Comparison of ENCODE assay signal across 23 cellular contexts in genomic region chr16:74505011-74505410, GRCh38.
DNase-seq lines count a peak whose midpoint lies in the region; ATAC-seq and TF ChIP-seq lines count a peak whose summit lies in the region.
"Had no signal": no experiment of that assay in that cellular context is flagged by ENCODE, and none has a peak within 500 bp of the region (broad histone marks: within the 10 kb centered on the region; RNA-seq: fewer than 3 reads in every experiment).

No MANE protein-coding gene starts in this region.

- no peak overlapping the region for H3K27ac ChIP-seq in CD4-positive, alpha-beta memory T cell (ENCODE audit: low read depth, low read length)
- H3K27ac ChIP-seq in dorsolateral prefrontal cortex, result peak overlapping the region in 37 of 59 donors; percentile 10 to 98 (median 55)
- H3K27ac ChIP-seq in gastroesophageal sphincter, result no peak overlapping the region
- no peak overlapping the region for H3K27ac ChIP-seq in CD8-positive, alpha-beta T cell (ENCODE audit: low read depth, low read length)
- H3K27ac ChIP-seq: A549 had no signal

- H3K4me1 Mint-ChIP-seq in CD4-positive, alpha-beta memory T cell, result peaks cover 20 to 33% (median 26%) of the 10 kb centered on the region in 4 donors
- H3K4me1 Mint-ChIP-seq in nephron progenitor cell, result peaks cover 35% of the 10 kb centered on the region
- peaks cover 31% of the 10 kb centered on the region for H3K4me1 Mint-ChIP-seq in CD8-positive, alpha-beta T cell (ENCODE audit: low read depth)
- H3K4me1 Mint-ChIP-seq: GM23338 had no signal

- H3K9me3 ChIP-seq in CD4-positive, alpha-beta memory T cell (ENCODE audit: control insufficient read depth in 1 of 2, low read length in 2 of 2), result no peaks in the 10 kb centered on the region
- no peaks in the 10 kb centered on the region for H3K9me3 ChIP-seq in gastroesophageal sphincter
- no peaks in the 10 kb centered on the region for H3K9me3 ChIP-seq in CD8-positive, alpha-beta T cell (ENCODE audit: low read length)
- H3K9me3 ChIP-seq: A549, HAP-1, SK-N-SH had no signal

- TF ChIP-seq EP300 in gastroesophageal sphincter (IDR thresholded peaks at IDR 0.05), result no peak

- peaks cover 38 to 55% of the 10 kb centered on the region in 2 donors for H3K36me3 Mint-ChIP-seq in CD4-positive, alpha-beta memory T cell
- peaks cover 47% of the 10 kb centered on the region for H3K36me3 Mint-ChIP-seq in nephron progenitor cell (ENCODE audit: low read depth)
- peaks cover 63% of the 10 kb centered on the region for H3K36me3 Mint-ChIP-seq in CD8-positive, alpha-beta T cell

- no peak overlapping the region for H3K4me3 Mint-ChIP-seq in CD4-positive, alpha-beta memory T cell
- H3K4me3 Mint-ChIP-seq in nephron progenitor cell, result no peak overlapping the region
- H3K4me3 Mint-ChIP-seq in CD8-positive, alpha-beta T cell, result no peak overlapping the region
- H3K4me3 Mint-ChIP-seq: GM23338 had no signal

- POLR2A ChIA-PET in CD4-positive, alpha-beta memory T cell (lab: Charles Lee; ENCODE audit: partially characterized antibody), result interaction anchor here (0.6 to 1.2 kb wide), 2 partner anchors 45 to 97 kb away, joined by 3 read pairs; no protein-coding TSS in a partner anchor
- POLR2A ChIA-PET in CD8-positive, alpha-beta T cell (lab: Charles Lee), result no interaction called here

- peak overlapping the region in 4 of 7 donors; percentile 35 to 55 (median 48) for H3K27ac Mint-ChIP-seq in CD4-positive, alpha-beta memory T cell
- H3K27ac Mint-ChIP-seq in nephron progenitor cell, result peak overlapping the region; percentile 44
- H3K27ac Mint-ChIP-seq in CD8-positive, alpha-beta T cell, result no peak overlapping the region
- H3K27ac Mint-ChIP-seq: GM23338 had no signal

- no peak for TF ChIP-seq CTCF in dorsolateral prefrontal cortex (IDR thresholded peaks at IDR 0.05 in 54 of 56, conservative IDR thresholded peaks at IDR 0.05 in 2 of 56; ENCODE audit: low read depth in 1 of 56, partially characterized antibody in 56 of 56)
- no peak for TF ChIP-seq CTCF in nephron progenitor cell (IDR thresholded peaks at IDR 0.05)
- no peak for TF ChIP-seq CTCF in gastroesophageal sphincter (IDR thresholded peaks at IDR 0.05)
- no peak for TF ChIP-seq CTCF in CD8-positive, alpha-beta T cell (IDR thresholded peaks at IDR 0.05)

- no peaks in the 10 kb centered on the region for H3K27me3 ChIP-seq in CD4-positive, alpha-beta memory T cell (ENCODE audit: insufficient read depth, low read length)
- no peaks in the 10 kb centered on the region for H3K27me3 ChIP-seq in dorsolateral prefrontal cortex
- H3K27me3 ChIP-seq in gastroesophageal sphincter, result no peaks in the 10 kb centered on the region
- H3K27me3 ChIP-seq in CD8-positive, alpha-beta T cell (ENCODE audit: insufficient read depth, low read length), result no peaks in the 10 kb centered on the region

- H3K36me3 ChIP-seq in CD4-positive, alpha-beta memory T cell (ENCODE audit: insufficient read depth, low read length), result peaks cover 15% of the 10 kb centered on the region
- H3K36me3 ChIP-seq in gastroesophageal sphincter, result peaks cover 0 to 41% of the 10 kb centered on the region in 2 donors
- H3K36me3 ChIP-seq in CD8-positive, alpha-beta T cell (ENCODE audit: insufficient read depth, low read length), result peaks cover 30% of the 10 kb centered on the region

- CTCF ChIA-PET in CD4-positive, alpha-beta memory T cell (lab: Charles Lee; ENCODE audit: partially characterized antibody), result interaction anchor here (1.4 kb wide), 2 partner anchors 12 to 30 kb away, joined by 3 read pairs; no protein-coding TSS in a partner anchor
- CTCF ChIA-PET in CD8-positive, alpha-beta T cell (lab: Charles Lee), result no interaction called here

- H3K4me1 ChIP-seq in CD4-positive, alpha-beta memory T cell (ENCODE audit: insufficient read depth, low read length), result peaks cover 4% of the 10 kb centered on the region
- no peaks in the 10 kb centered on the region for H3K4me1 ChIP-seq in gastroesophageal sphincter
- H3K4me1 ChIP-seq in CD8-positive, alpha-beta T cell (ENCODE audit: insufficient read depth, low read length), result no peaks in the 10 kb centered on the region
- H3K4me1 ChIP-seq: A549 had no signal

- no peak for DNase-seq in CD4-positive, alpha-beta memory T cell
- DNase-seq in SK-MEL-5 (ENCODE audit: low read depth, low spot score), result peak; percentile 2
- DNase-seq in dorsolateral prefrontal cortex, result no peak
- DNase-seq in nephron progenitor cell, result no peak
- no peak for DNase-seq in T-helper 9 cell
- DNase-seq in NCI-H2107 treated with DMSO at 0.1 percent for 48 hours (lab: John Stamatoyannopoulos, UW; ENCODE audit: unreplicated experiment), result no peak
- no peak for DNase-seq in CD8-positive, alpha-beta T cell
- DNase-seq: C1 segment of cervical spinal cord, Calu3, DND-41, Karpas-422, NCI-H1092, NCI-H1436, NCI-H187, NCI-H524, NCI-H774, SIG-M5, SK-N-SH, SW 1271 had no signal

- no peak overlapping the region for H3K4me3 ChIP-seq in CD4-positive, alpha-beta memory T cell (ENCODE audit: low read length in 2 of 2)
- H3K4me3 ChIP-seq in dorsolateral prefrontal cortex, result no peak overlapping the region
- H3K4me3 ChIP-seq in gastroesophageal sphincter, result no peak overlapping the region
- no peak overlapping the region for H3K4me3 ChIP-seq in CD8-positive, alpha-beta T cell (ENCODE audit: low read depth, low read length)
- H3K4me3 ChIP-seq: A549, GM23338, HAP-1 had no signal

- no peaks in the 10 kb centered on the region for H3K9me3 Mint-ChIP-seq in CD4-positive, alpha-beta memory T cell
- H3K9me3 Mint-ChIP-seq in nephron progenitor cell, result no peaks in the 10 kb centered on the region
- H3K9me3 Mint-ChIP-seq in CD8-positive, alpha-beta T cell, result no peaks in the 10 kb centered on the region
- H3K9me3 Mint-ChIP-seq: GM23338 had no signal

- ATAC-seq in gastroesophageal sphincter, result no peak
- no peak for ATAC-seq in CD8-positive, alpha-beta T cell
- ATAC-seq: A549, GM23338 had no signal

- in situ Hi-C loops in SK-MEL-5 (cut with HindIII; ENCODE audit: low pct_unique_long_range_greater_than_20kb, low sequenced_read_pairs), result no loop called here

- no peaks in the 10 kb centered on the region for H3K27me3 Mint-ChIP-seq in CD4-positive, alpha-beta memory T cell
- H3K27me3 Mint-ChIP-seq in nephron progenitor cell (ENCODE audit: low read depth, poor library complexity), result no peaks in the 10 kb centered on the region
- no peaks in the 10 kb centered on the region for H3K27me3 Mint-ChIP-seq in CD8-positive, alpha-beta T cell (ENCODE audit: low read depth)

- no peak for TF ChIP-seq POLR2A in gastroesophageal sphincter (IDR thresholded peaks at IDR 0.05)

- WGBS in gastroesophageal sphincter (ENCODE audit: low coverage in 1 of 2), 2 donors, result 69 to 75% methylated on average over 2 of the region's 2 CpGs

- intact Hi-C loops in CD4-positive, alpha-beta memory T cell (cut with micrococcal nuclease), result no loop called here
- intact Hi-C loops in dorsolateral prefrontal cortex (cut with DNase I), result no loop called here
- intact Hi-C loops in CD8-positive, alpha-beta T cell (cut with DNase I, micrococcal nuclease), result loop anchor here in 1 of 2 experiments (5.0 kb wide), 1 partner anchor 102 kb away; the partner anchor contains the start of gene GLG1

Comparison
In these comparisons a context has a peak if more than half of its experiments do, and no peak if none do; other contexts are left out.
1. H3K27ac ChIP-seq: peak in dorsolateral prefrontal cortex (37 of 59); none in CD4-positive, alpha-beta memory T cell (single experiment), gastroesophageal sphincter (0 of 4) and CD8-positive, alpha-beta T cell (single experiment).